20 cellular contexts compared by ENCODE assay signal in the genomic region with DNA sequence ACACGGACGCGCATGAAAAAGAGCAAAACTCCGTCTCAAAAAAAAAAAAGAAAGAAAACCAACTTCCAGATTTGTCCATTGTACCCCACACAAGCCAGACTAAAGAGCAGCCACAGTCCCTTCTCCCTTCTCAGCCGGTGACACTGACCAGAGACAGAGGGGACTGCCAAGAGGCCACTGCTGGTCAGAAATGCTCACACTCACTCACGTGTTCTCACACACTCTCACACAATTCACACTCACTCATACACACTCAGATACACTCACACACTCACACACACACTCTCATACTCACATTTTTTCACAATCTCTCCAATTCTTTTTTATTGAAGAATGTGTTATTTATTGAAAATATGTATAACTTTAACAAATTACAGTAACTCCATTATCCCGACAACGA.
DNase-seq lines count a peak whose midpoint lies in the region; ATAC-seq, FAIRE-seq and TF ChIP-seq lines count a peak whose summit lies in the region.
"Had no signal": no experiment of that assay in that cellular context is flagged by ENCODE, and none has a peak within 500 bp of the region (broad histone marks: within the 10 kb centered on the region; RNA-seq: fewer than 3 reads in every experiment).

No MANE protein-coding gene starts in this region.

- no peaks in the 10 kb centered on the region for H3K79me2 ChIP-seq in GM12878 (ENCODE audit: control insufficient read depth, insufficient read depth, low read length)
- no peaks in the 10 kb centered on the region for H3K79me2 ChIP-seq in mesendoderm (ENCODE audit: control insufficient read depth, insufficient read depth, low read length)

- SMC1A ChIA-PET in GM12878 (lab: Charles Lee; ENCODE audit: uncharacterized antibody, unreplicated experiment): no interaction called here

- no peaks in the 10 kb centered on the region; the same call in 1 of the 2 replicates for H3K36me3 ChIP-seq in HUES6 (ENCODE audit: control insufficient read depth, insufficient read depth, low read length)
- no peaks in the 10 kb centered on the region for H3K36me3 ChIP-seq in GM12878 (ENCODE audit: control insufficient read depth in 2 of 2, insufficient read depth in 2 of 2, low read length in 1 of 2)
- H3K36me3 ChIP-seq in mesendoderm (ENCODE audit: control insufficient read depth, insufficient read depth, low read length): no peaks in the 10 kb centered on the region
- no peaks in the 10 kb centered on the region for H3K36me3 ChIP-seq in CD8-positive, alpha-beta memory T cell (ENCODE audit: insufficient read depth, low read length)
- H3K36me3 ChIP-seq in colonic mucosa: no peaks in the 10 kb centered on the region

- H2AFZ ChIP-seq in GM12878 (ENCODE audit: control insufficient read depth, low read depth, low read length): no peak overlapping the region

- H4K8ac ChIP-seq in mesendoderm (ENCODE audit: low read depth, low read length): peak overlapping the region; percentile 59

- 46% methylated on average over 4 of the region's 8 CpGs for WGBS in GM12878 (ENCODE audit: insufficient coverage, insufficient replicate concordance, low lambda C conversion rate, missing lambda C conversion rate)
- no CpG with 5 or more reads among the region's 8 CpGs for WGBS in mesendoderm (ENCODE audit: extremely low coverage, insufficient coverage, low lambda C conversion rate)

- H2BK15ac ChIP-seq in mesendoderm (replicated peaks; ENCODE audit: low read depth): no peak overlapping the region

- no peak for FAIRE-seq in GM12878 (lab: Jason Lieb, UNC)
- FAIRE-seq: GM18507 had no signal

- peak overlapping the region; percentile 56 for H4K5ac ChIP-seq in mesendoderm (ENCODE audit: low read length)

- H3K4ac ChIP-seq in mesendoderm (ENCODE audit: low read depth, low read length): peak overlapping the region; percentile 17

- H3K4me3 Mint-ChIP-seq in CD8-positive, alpha-beta memory T cell: no peak overlapping the region
- H3K4me3 Mint-ChIP-seq: B cell; CD8-positive, alpha-beta T cell; IgD-negative memory B cell had no signal

- TF ChIP-seq CTCF in C4-2B (conservative IDR thresholded peaks at IDR 0.05): no peak
- no peak for TF ChIP-seq CTCF in GM12878 (IDR thresholded peaks at IDR 0.05 in 2 of 3, conservative IDR thresholded peaks at IDR 0.05 in 1 of 3; ENCODE audit: control insufficient read depth in 2 of 3, extremely low read depth in 1 of 3, insufficient read depth in 1 of 3, low read depth in 3 of 3, low read length in 3 of 3)
- TF ChIP-seq CTCF in colonic mucosa (IDR thresholded peaks at IDR 0.05): no peak

- in situ Hi-C loops in GM12878 (cut with MboI): no loop called here

- ATAC-seq in GM12878 (no peak), HG03520 (IDR thresholded peaks at IDR 0.05; ENCODE audit: unreplicated experiment) (no peak), GM21381 (IDR thresholded peaks at IDR 0.05; ENCODE audit: unreplicated experiment) (no peak)
- ATAC-seq: CD8-positive, alpha-beta T cell had no signal

- DNase-seq in GM12878 (ENCODE audit: low read depth, low spot score): no peak
- DNase-seq in mesendoderm: peak; percentile 34
- no peak for DNase-seq in CD8-positive, alpha-beta memory T cell
- DNase-seq in colonic mucosa: no peak
- DNase-seq: ACHN; C1 segment of cervical spinal cord; CD8-positive, alpha-beta T cell; DMS53; GF-D8; GOT3; HCEC 1CT; KG1 had no signal

- peak overlapping the region; percentile 98 for H2BK5ac ChIP-seq in mesendoderm (ENCODE audit: low read length)

- no peak for TF ChIP-seq POLR2A in GM12878 (IDR thresholded peaks at IDR 0.05; ENCODE audit: low read depth, low read length)

- H3K4me1 ChIP-seq in HUES6 (ENCODE audit: control insufficient read depth, insufficient read depth, low read length) (peaks cover 12% of the 10 kb centered on the region), GM12878 (ENCODE audit: control insufficient read depth, insufficient read depth, low read length) (no peaks in the 10 kb centered on the region), mesendoderm (ENCODE audit: control insufficient read depth, low read depth, low read length) (peaks cover 2% of the 10 kb centered on the region), colonic mucosa (no peaks in the 10 kb centered on the region)
- no peaks in the 10 kb centered on the region for H3K4me1 ChIP-seq in CD8-positive, alpha-beta memory T cell (ENCODE audit: insufficient read depth, low read length)

- intact Hi-C loops in GM12878 (cut with micrococcal nuclease; ENCODE audit: unreplicated experiment) (no loop called here), colonic mucosa (cut with DNase I) (no loop called here)

- peaks cover 1 to 6% of the 10 kb centered on the region in 2 donors for H3K27me3 Mint-ChIP-seq in CD8-positive, alpha-beta memory T cell

- H3K4me1 Mint-ChIP-seq in CD8-positive, alpha-beta memory T cell: no peaks in the 10 kb centered on the region
- H3K4me1 Mint-ChIP-seq: B cell, IgD-negative memory B cell had no signal

- peak overlapping the region; percentile 29 for H3K18ac ChIP-seq in mesendoderm (ENCODE audit: low read length)

- peak overlapping the region; percentile 76 for H3K56ac ChIP-seq in mesendoderm (ENCODE audit: low read length)

- POLR2A ChIA-PET in GM12878 (lab: Charles Lee): no interaction called here
- POLR2A ChIA-PET in CD8-positive, alpha-beta memory T cell (lab: Charles Lee): no interaction called here

- H3K4me3 ChIP-seq in HUES6 (ENCODE audit: low read depth, low read length): no peak overlapping the region
- no peak overlapping the region for H3K4me3 ChIP-seq in GM12878
- H3K4me3 ChIP-seq in mesendoderm (ENCODE audit: low read length): no peak overlapping the region
- H3K4me3 ChIP-seq in CD8-positive, alpha-beta memory T cell (ENCODE audit: low read length): no peak overlapping the region
- H3K4me3 ChIP-seq in colonic mucosa: no peak overlapping the region

- no TSS peak for BruUV-seq in GM12878 (replicated peaks; lab: Mats Ljungman, UMichigan)

- H3K27ac ChIP-seq in C4-2B: 0 out of 2 replicates have a peak overlapping the region, but pooled peaks have one; percentile 2
- peak overlapping the region; percentile 83; the same call in 1 of the 2 replicates for H3K27ac ChIP-seq in HUES6 (ENCODE audit: low read depth, low read length)
- no peak overlapping the region for H3K27ac ChIP-seq in GM12878 (ENCODE audit: control insufficient read depth, insufficient read depth)
- peak overlapping the region; percentile 77 for H3K27ac ChIP-seq in mesendoderm (ENCODE audit: low read depth, low read length)
- no peak overlapping the region for H3K27ac ChIP-seq in CD8-positive, alpha-beta memory T cell (ENCODE audit: low read depth, low read length)
- no peak overlapping the region for H3K27ac ChIP-seq in colonic mucosa
- H3K27ac ChIP-seq: HL-60 had no signal

- TF ChIP-seq EP300 in GM12878 (IDR thresholded peaks at IDR 0.05; ENCODE audit: borderline replicate concordance in 1 of 2, control insufficient read depth in 1 of 2, low read depth in 2 of 2, low read length in 2 of 2): no peak

- no peak overlapping the region for H3K27ac Mint-ChIP-seq in CD8-positive, alpha-beta memory T cell
- H3K27ac Mint-ChIP-seq: B cell; CD8-positive, alpha-beta T cell; IgD-negative memory B cell had no signal

- H2BK120ac ChIP-seq in mesendoderm (ENCODE audit: low read depth, low read length): peak overlapping the region; percentile 85

- H3K9me3 Mint-ChIP-seq in CD8-positive, alpha-beta memory T cell: no peaks in the 10 kb centered on the region
- H3K9me3 Mint-ChIP-seq: CD8-positive, alpha-beta T cell had no signal

- H3K4me2 ChIP-seq in GM12878 (ENCODE audit: control insufficient read depth, insufficient read depth): no peak overlapping the region
- H3K4me2 ChIP-seq in mesendoderm (ENCODE audit: low read length): no peak overlapping the region

- peak overlapping the region; percentile 77 for H3K9ac ChIP-seq in HUES6 (ENCODE audit: low read length)
- H3K9ac ChIP-seq in GM12878 (ENCODE audit: control insufficient read depth, insufficient read depth, low read length): no peak overlapping the region
- H3K9ac ChIP-seq in mesendoderm (ENCODE audit: low read length): peak overlapping the region; percentile 48
- H3K9ac ChIP-seq in colonic mucosa (ENCODE audit: low read depth in 2 of 2, low read length in 2 of 2): no peak overlapping the region

- TF ChIP-seq RAD21 in GM12878 (IDR thresholded peaks at IDR 0.05; ENCODE audit: insufficient read depth, low read depth, low read length): no peak

- RAD21 ChIA-PET in GM12878 (lab: Charles Lee; ENCODE audit: unreplicated experiment): no interaction called here

- CTCF ChIA-PET in GM12878 (lab: Yijun Ruan, JAX): no interaction called here
- CTCF ChIA-PET in CD8-positive, alpha-beta memory T cell (lab: Charles Lee): no interaction called here

- H3K23ac ChIP-seq in mesendoderm (ENCODE audit: low read length): no peak overlapping the region

- no peaks in the 10 kb centered on the region for H3K79me1 ChIP-seq in mesendoderm (ENCODE audit: low read length)

- H3K27me3 ChIP-seq in HUES6 (ENCODE audit: control insufficient read depth, insufficient read depth, low read length) (no peaks in the 10 kb centered on the region), GM12878 (replicated peaks in 1 of 2; ENCODE audit: control insufficient read depth in 2 of 2, insufficient read depth in 2 of 2, low read length in 1 of 2) (no peaks in the 10 kb centered on the region; a peak in 1 of 4 replicates), mesendoderm (ENCODE audit: insufficient read depth, low read length, poor library complexity) (no peaks in the 10 kb centered on the region), colonic mucosa (no peaks in the 10 kb centered on the region)
- no peaks in the 10 kb centered on the region for H3K27me3 ChIP-seq in CD8-positive, alpha-beta memory T cell (ENCODE audit: insufficient read depth, low read length, poor library complexity, severe bottlenecking)

- H3K9me3 ChIP-seq in HUES6 (ENCODE audit: control insufficient read depth, insufficient read depth, low read depth, low read length) (no peaks in the 10 kb centered on the region), GM12878 (replicated peaks; ENCODE audit: control insufficient read depth, insufficient read depth, low read length) (no peaks in the 10 kb centered on the region), colonic mucosa (no peaks in the 10 kb centered on the region)
- no peaks in the 10 kb centered on the region for H3K9me3 ChIP-seq in CD8-positive, alpha-beta memory T cell (ENCODE audit: low read length)

- peaks cover 0 to 4% (median 2%) of the 10 kb centered on the region in 3 donors for H3K36me3 Mint-ChIP-seq in CD8-positive, alpha-beta memory T cell
- H3K36me3 Mint-ChIP-seq: CD8-positive, alpha-beta T cell; IgD-negative memory B cell had no signal

- H4K20me1 ChIP-seq in GM12878 (ENCODE audit: control insufficient read depth, insufficient read depth): no peaks in the 10 kb centered on the region

- H2AK5ac ChIP-seq in mesendoderm (ENCODE audit: low read length): peak overlapping the region; percentile 94

Comparison
In these comparisons a context has a peak if more than half of its experiments do, and no peak if none do; other contexts are left out.
1. H3K27ac ChIP-seq: peak in C4-2B (single experiment), HUES6 (single experiment) and mesendoderm (single experiment); none in GM12878 (single experiment), CD8-positive, alpha-beta memory T cell (single experiment) and colonic mucosa (single experiment).
2. H3K9ac ChIP-seq: peak in HUES6 (single experiment) and mesendoderm (single experiment); none in GM12878 (single experiment) and colonic mucosa (0 of 2).